7 cellular contexts compared by ENCODE assay signal in genomic region chr2:77191665-77192064, GRCh38.
"Had no signal": no experiment of that assay in that cellular context is flagged by ENCODE, and none has a peak within 500 bp of the region (broad histone marks: within the 10 kb centered on the region; RNA-seq: fewer than 3 reads in every experiment).

No MANE protein-coding gene starts in this region.

- FAIRE-seq: HepG2, HTR-8/SVneo, K562 had no signal

- H3K4me1 Mint-ChIP-seq: IgD-negative memory B cell had no signal

- H3K27ac ChIP-seq: HL-60 had no signal

- H3K36me3 Mint-ChIP-seq: IgD-negative memory B cell had no signal

- H3K4me3 Mint-ChIP-seq: IgD-negative memory B cell had no signal

- H3K27me3 Mint-ChIP-seq: IgD-negative memory B cell had no signal

- DNase-seq: IMR-90, KBM-7 had no signal

- H3K27ac Mint-ChIP-seq: IgD-negative memory B cell had no signal

- ATAC-seq: K562 had no signal

- H3K4me3 ChIP-seq: K562 had no signal
